In the genomic region with DNA sequence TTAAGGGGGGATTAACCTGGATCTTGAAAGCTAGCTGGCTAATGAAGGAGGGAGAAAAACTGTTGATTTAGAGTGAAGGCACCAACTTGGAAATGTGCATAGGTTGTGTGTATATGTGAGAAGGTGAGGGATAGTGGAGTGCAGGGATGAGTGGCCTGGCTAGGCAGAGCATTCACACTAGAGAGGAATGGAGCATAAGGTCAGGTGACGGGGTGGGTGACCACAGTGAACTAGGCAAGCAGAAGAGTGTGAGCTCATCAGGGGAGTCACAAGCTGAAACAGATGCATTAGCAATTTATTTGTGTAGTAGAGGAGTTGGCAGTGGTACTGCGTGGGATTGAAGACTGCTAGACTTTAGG, we compare ENCODE assay signal across 23 cellular contexts. TPM values are rescaled to one million over a fixed set of nuclear protein-coding genes. Genes with fewer than 3 reads are reported as not detected.
DNase-seq lines count a peak whose midpoint lies in the region; ATAC-seq and TF ChIP-seq lines count a peak whose summit lies in the region.
"Had no signal": no experiment of that assay in that cellular context is flagged by ENCODE, and none has a peak within 500 bp of the region (broad histone marks: within the 10 kb centered on the region; RNA-seq: fewer than 3 reads in every experiment).

No MANE protein-coding gene starts in this region.

- H2AFZ ChIP-seq in parathyroid adenoma, result peak overlapping the region; percentile 57

- H3K4me3 ChIP-seq in esophagus muscularis mucosa (no peak overlapping the region), parathyroid adenoma (ENCODE audit: low read depth, low read length) (no peak overlapping the region)
- H3K4me3 ChIP-seq: upper lobe of left lung had no signal

- WGBS in esophagus muscularis mucosa, result 69% methylated on average over 2 of the region's 2 CpGs

- H3K4me2 ChIP-seq in parathyroid adenoma (ENCODE audit: low read length), result peak overlapping the region; percentile 8

- DNase-seq in left ventricle myocardium superior (no peak), Right ventricle myocardium inferior (ENCODE audit: missing footprints) (no peak), esophagus muscularis mucosa (ENCODE audit: extremely low spot score) (peak; percentile 87), 8988T (no peak), SKM-1 (lab: John Stamatoyannopoulos, UW; ENCODE audit: unreplicated experiment) (no peak)
- no peak for DNase-seq in stimulated activated CD4-positive, alpha-beta T cell treated with anti-CD3 and anti-CD28 coated beads, Interleukin-15, amount 100 ng/mL, for 24 hours
- DNase-seq: activated B cell treated with CpG ODN at 0.5 μM for 24 hours; activated CD4-positive, alpha-beta T cell treated with anti-CD3 and anti-CD28 coated beads, Interleukin-2, amount 50 U/mL, for 4 hours; activated naive CD4-positive, alpha-beta T cell treated with anti-CD3 and anti-CD28 coated beads, Interleukin-2, amount 50 U/mL, for 16 hours; amniotic stem cell; CD4-positive, alpha-beta T cell; IMR-90; kidney glomerular epithelial cell; NCI-H2029; SHP77; SW 1271; T-helper 9 cell had no signal

- H3K9ac ChIP-seq in parathyroid adenoma, result no peak overlapping the region

- TF ChIP-seq CTCF in esophagus muscularis mucosa (IDR thresholded peaks at IDR 0.05) (no peak), parathyroid adenoma (IDR thresholded peaks at IDR 0.05) (no peak)

- no peaks in the 10 kb centered on the region for H3K36me3 ChIP-seq in esophagus muscularis mucosa
- H3K36me3 ChIP-seq in parathyroid adenoma (ENCODE audit: control insufficient read depth, insufficient read depth, low read length), result no peaks in the 10 kb centered on the region
- H3K36me3 ChIP-seq: neutrophil, upper lobe of left lung had no signal

- no peaks in the 10 kb centered on the region for H3K27me3 ChIP-seq in esophagus muscularis mucosa
- H3K27me3 ChIP-seq in parathyroid adenoma (ENCODE audit: control insufficient read depth, insufficient read depth, low read length), result no peaks in the 10 kb centered on the region
- H3K27me3 ChIP-seq: neutrophil, upper lobe of left lung had no signal

- no peaks in the 10 kb centered on the region for H3K79me2 ChIP-seq in parathyroid adenoma

- intact Hi-C loops in left ventricle myocardium superior (cut with micrococcal nuclease), result no loop called here
- intact Hi-C loops in Right ventricle myocardium inferior (cut with DNase I), result no loop called here
- intact Hi-C loops in esophagus muscularis mucosa (cut with DNase I), result no loop called here

- TF ChIP-seq EP300 in esophagus muscularis mucosa (IDR thresholded peaks at IDR 0.05), result no peak

- H3K27ac ChIP-seq in esophagus muscularis mucosa (replicated peaks in 1 of 4) (no peak overlapping the region), parathyroid adenoma (no peak overlapping the region)
- H3K27ac ChIP-seq: 22Rv1, neutrophil, upper lobe of left lung had no signal

- no peak for TF ChIP-seq POLR2A in esophagus muscularis mucosa (IDR thresholded peaks at IDR 0.05; ENCODE audit: low read depth)

- H3K4me1 ChIP-seq in esophagus muscularis mucosa, result no peaks in the 10 kb centered on the region
- H3K4me1 ChIP-seq in parathyroid adenoma, result peaks cover 11% of the 10 kb centered on the region

- ATAC-seq in left ventricle myocardium superior, result peak; percentile 33
- no peak for ATAC-seq in Right ventricle myocardium inferior
- no peak for ATAC-seq in HG03354 (IDR thresholded peaks at IDR 0.05; ENCODE audit: poor library complexity, severe bottlenecking, unreplicated experiment)

- H3K9me3 ChIP-seq in esophagus muscularis mucosa (no peaks in the 10 kb centered on the region), parathyroid adenoma (ENCODE audit: control insufficient read depth, low read length) (no peaks in the 10 kb centered on the region)
- H3K9me3 ChIP-seq: neutrophil, upper lobe of left lung had no signal

RNA-seq across cellular contexts. Expression of gene ANKRD66, which starts 10.5 kb away (rescaled TPM):
- total RNA-seq in left ventricle myocardium superior (not detected), Right ventricle myocardium inferior (not detected), esophagus muscularis mucosa (not detected)
- total RNA-seq: activated B cell treated with CpG ODN at 0.5 μM for 24 hours; CD4-positive, alpha-beta T cell; IMR-90; lung microvascular endothelial cell had no signal

RNA-seq across cellular contexts. Expression of gene PLA2G7, which starts 22.0 kb away (rescaled TPM):
- total RNA-seq in left ventricle myocardium superior (0.15 TPM), Right ventricle myocardium inferior (0.14 TPM), esophagus muscularis mucosa (under 1 TPM in 2 of 4 donors, not detected in 2; 0.26 to 0.29 TPM)
- total RNA-seq: CD4-positive, alpha-beta T cell; IMR-90; lung microvascular endothelial cell had no signal

RNA-seq across cellular contexts. Expression of gene MEP1A, which starts 36.0 kb away (rescaled TPM):
- total RNA-seq in left ventricle myocardium superior (not detected), Right ventricle myocardium inferior (not detected), esophagus muscularis mucosa (under 1 TPM in 1 of 4 donors, not detected in 3; 0.17 TPM)
- total RNA-seq: activated B cell treated with CpG ODN at 0.5 μM for 24 hours; CD4-positive, alpha-beta T cell; IMR-90; lung microvascular endothelial cell had no signal
